ENCODE assay signal across 1 cellular context in the genomic region with DNA sequence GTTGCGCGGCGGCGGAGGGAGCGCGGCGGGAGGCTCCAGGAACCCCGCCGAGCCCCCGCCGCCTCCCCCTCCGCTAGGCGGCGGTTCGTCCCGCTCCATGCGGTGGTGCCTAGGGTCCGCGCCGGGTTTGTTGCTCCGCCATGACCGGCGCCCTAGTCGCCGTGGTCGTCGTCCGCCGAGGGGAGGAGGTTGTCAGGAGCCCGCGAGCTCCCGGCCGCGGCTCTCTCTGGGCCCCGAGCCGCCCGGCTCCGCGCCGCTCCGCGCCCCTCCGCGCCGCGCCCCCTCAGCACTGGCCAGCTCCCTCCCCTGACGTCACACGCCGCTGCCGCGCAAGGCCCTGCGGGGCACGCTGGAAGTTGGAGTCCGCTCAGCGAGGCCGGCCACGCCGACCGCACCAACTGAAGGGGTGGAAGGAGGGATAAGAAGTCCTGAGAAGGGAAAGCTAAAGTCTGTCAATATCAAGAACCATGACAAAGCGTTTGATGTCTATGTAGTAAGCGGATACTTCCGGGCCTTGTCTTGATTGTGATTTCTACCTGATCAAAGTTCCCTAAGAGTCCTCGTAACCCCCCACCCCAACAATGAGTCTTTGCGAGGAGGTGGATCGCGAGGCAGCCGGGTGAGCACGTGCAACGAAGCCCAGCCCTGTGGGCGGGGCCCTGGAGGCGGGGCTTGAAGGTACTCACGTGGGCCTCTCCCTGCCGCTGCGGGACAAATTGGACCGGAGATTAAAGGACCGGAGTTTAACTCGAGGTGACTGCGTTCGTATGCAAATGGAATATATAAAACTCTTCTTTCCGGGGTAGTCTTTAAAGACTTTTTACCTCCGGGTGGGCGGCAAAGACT.
TF ChIP-seq lines count a peak whose summit lies in the region.

A gene (minus strand): TSS at position 291 of the 846 bp plus-strand sequence.

TF ChIP-seq in HepG2, 621 proteins besides CTCF, POLR2A, EP300 and RAD21 (continues in another document):
- TF ChIP-seq SOX5 (CRISPR knock-in tag; IDR thresholded peaks at IDR 0.05; ENCODE audit: borderline replicate concordance) (peak; percentile 43), FOSL2 (CRISPR knock-in tag; IDR thresholded peaks at IDR 0.05) (peak; percentile 58), SAP130 (CRISPR knock-in tag; IDR thresholded peaks at IDR 0.05; ENCODE audit: low read depth) (peak; percentile 92), MED1 (CRISPR knock-in tag; IDR thresholded peaks at IDR 0.05) (0 out of 2 replicates have a peak, but pooled peaks have one; percentile 9), MTF2 (CRISPR knock-in tag; IDR thresholded peaks at IDR 0.05; ENCODE audit: borderline replicate concordance) (no peak), ZNF431 (CRISPR knock-in tag; IDR thresholded peaks at IDR 0.05; ENCODE audit: borderline replicate concordance, low read depth) (peak; percentile 61; the same call in 1 of the 2 replicates), POGZ (CRISPR knock-in tag; IDR thresholded peaks at IDR 0.05) (0 out of 2 replicates have a peak, but pooled peaks have one; percentile 35), TBX2 (CRISPR knock-in tag; IDR thresholded peaks at IDR 0.05; ENCODE audit: borderline replicate concordance) (peak; percentile 54), ASH2L (IDR thresholded peaks at IDR 0.05; ENCODE audit: insufficient read length, low read depth, low read length) (peak; percentile 94), ZNF333 (CRISPR knock-in tag; IDR thresholded peaks at IDR 0.05; ENCODE audit: borderline replicate concordance) (no peak), PLRG1 (conservative IDR thresholded peaks at IDR 0.05) (no peak), ZNF430 (CRISPR knock-in tag; IDR thresholded peaks at IDR 0.05) (peak; percentile 46; the same call in 1 of the 2 replicates), SALL1 (CRISPR knock-in tag; IDR thresholded peaks at IDR 0.05) (peak; percentile 58; the same call in 1 of the 2 replicates), HNRNPL (IDR thresholded peaks at IDR 0.05; ENCODE audit: low read depth, low read length) (no peak), SIX4 (CRISPR knock-in tag; IDR thresholded peaks at IDR 0.05) (no peak), PRMT3 (CRISPR knock-in tag; IDR thresholded peaks at IDR 0.05; ENCODE audit: borderline replicate concordance, low read depth) (no peak), SCMH1 (CRISPR knock-in tag; IDR thresholded peaks at IDR 0.05; ENCODE audit: borderline replicate concordance) (no peak), HOXD1 (CRISPR knock-in tag; IDR thresholded peaks at IDR 0.05) (no peak; the same call in 1 of the 2 replicates), HDAC2 (CRISPR knock-in tag; IDR thresholded peaks at IDR 0.05) (no peak), ZNF138 (CRISPR knock-in tag; IDR thresholded peaks at IDR 0.05; ENCODE audit: low read depth) (peak; percentile 0; the same call in 1 of the 2 replicates)
- TF ChIP-seq, protein P1, sequence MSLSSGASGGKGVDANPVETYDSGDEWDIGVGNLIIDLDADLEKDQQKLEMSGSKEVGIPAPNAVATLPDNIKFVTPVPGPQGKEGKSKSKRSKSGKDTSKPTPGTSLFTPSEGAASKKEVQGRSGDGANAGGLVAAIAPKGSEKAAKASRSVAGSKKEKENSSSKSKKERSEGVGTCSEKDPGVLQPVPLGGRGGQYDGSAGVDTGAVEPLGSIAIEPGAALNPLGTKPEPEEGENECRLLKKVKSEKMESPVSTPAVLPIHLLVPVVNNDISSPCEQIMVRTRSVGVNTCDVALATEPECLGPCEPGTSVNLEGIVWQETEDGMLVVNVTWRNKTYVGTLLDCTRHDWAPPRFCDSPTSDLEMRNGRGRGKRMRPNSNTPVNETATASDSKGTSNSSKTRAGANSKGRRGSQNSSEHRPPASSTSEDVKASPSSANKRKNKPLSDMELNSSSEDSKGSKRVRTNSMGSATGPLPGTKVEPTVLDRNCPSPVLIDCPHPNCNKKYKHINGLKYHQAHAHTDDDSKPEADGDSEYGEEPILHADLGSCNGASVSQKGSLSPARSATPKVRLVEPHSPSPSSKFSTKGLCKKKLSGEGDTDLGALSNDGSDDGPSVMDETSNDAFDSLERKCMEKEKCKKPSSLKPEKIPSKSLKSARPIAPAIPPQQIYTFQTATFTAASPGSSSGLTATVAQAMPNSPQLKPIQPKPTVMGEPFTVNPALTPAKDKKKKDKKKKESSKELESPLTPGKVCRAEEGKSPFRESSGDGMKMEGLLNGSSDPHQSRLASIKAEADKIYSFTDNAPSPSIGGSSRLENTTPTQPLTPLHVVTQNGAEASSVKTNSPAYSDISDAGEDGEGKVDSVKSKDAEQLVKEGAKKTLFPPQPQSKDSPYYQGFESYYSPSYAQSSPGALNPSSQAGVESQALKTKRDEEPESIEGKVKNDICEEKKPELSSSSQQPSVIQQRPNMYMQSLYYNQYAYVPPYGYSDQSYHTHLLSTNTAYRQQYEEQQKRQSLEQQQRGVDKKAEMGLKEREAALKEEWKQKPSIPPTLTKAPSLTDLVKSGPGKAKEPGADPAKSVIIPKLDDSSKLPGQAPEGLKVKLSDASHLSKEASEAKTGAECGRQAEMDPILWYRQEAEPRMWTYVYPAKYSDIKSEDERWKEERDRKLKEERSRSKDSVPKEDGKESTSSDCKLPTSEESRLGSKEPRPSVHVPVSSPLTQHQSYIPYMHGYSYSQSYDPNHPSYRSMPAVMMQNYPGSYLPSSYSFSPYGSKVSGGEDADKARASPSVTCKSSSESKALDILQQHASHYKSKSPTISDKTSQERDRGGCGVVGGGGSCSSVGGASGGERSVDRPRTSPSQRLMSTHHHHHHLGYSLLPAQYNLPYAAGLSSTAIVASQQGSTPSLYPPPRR (CRISPR knock-in tag; IDR thresholded peaks at IDR 0.05; ENCODE audit: borderline replicate concordance), result no peak
- TF ChIP-seq, protein P2, sequence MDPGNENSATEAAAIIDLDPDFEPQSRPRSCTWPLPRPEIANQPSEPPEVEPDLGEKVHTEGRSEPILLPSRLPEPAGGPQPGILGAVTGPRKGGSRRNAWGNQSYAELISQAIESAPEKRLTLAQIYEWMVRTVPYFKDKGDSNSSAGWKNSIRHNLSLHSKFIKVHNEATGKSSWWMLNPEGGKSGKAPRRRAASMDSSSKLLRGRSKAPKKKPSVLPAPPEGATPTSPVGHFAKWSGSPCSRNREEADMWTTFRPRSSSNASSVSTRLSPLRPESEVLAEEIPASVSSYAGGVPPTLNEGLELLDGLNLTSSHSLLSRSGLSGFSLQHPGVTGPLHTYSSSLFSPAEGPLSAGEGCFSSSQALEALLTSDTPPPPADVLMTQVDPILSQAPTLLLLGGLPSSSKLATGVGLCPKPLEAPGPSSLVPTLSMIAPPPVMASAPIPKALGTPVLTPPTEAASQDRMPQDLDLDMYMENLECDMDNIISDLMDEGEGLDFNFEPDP (CRISPR knock-in tag; conservative IDR thresholded peaks at IDR 0.05), result no peak
- TF ChIP-seq, protein P3, sequence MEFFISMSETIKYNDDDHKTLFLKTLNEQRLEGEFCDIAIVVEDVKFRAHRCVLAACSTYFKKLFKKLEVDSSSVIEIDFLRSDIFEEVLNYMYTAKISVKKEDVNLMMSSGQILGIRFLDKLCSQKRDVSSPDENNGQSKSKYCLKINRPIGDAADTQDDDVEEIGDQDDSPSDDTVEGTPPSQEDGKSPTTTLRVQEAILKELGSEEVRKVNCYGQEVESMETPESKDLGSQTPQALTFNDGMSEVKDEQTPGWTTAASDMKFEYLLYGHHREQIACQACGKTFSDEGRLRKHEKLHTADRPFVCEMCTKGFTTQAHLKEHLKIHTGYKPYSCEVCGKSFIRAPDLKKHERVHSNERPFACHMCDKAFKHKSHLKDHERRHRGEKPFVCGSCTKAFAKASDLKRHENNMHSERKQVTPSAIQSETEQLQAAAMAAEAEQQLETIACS (CRISPR knock-in tag; IDR thresholded peaks at IDR 0.05), result no peak
- TF ChIP-seq, protein P4, sequence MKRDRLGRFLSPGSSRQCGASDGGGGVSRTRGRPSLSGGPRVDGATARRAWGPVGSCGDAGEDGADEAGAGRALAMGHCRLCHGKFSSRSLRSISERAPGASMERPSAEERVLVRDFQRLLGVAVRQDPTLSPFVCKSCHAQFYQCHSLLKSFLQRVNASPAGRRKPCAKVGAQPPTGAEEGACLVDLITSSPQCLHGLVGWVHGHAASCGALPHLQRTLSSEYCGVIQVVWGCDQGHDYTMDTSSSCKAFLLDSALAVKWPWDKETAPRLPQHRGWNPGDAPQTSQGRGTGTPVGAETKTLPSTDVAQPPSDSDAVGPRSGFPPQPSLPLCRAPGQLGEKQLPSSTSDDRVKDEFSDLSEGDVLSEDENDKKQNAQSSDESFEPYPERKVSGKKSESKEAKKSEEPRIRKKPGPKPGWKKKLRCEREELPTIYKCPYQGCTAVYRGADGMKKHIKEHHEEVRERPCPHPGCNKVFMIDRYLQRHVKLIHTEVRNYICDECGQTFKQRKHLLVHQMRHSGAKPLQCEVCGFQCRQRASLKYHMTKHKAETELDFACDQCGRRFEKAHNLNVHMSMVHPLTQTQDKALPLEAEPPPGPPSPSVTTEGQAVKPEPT (CRISPR knock-in tag; IDR thresholded peaks at IDR 0.05; ENCODE audit: low read depth), result 0 out of 2 replicates have a peak, but pooled peaks have one; percentile 37
- TF ChIP-seq, protein P5, sequence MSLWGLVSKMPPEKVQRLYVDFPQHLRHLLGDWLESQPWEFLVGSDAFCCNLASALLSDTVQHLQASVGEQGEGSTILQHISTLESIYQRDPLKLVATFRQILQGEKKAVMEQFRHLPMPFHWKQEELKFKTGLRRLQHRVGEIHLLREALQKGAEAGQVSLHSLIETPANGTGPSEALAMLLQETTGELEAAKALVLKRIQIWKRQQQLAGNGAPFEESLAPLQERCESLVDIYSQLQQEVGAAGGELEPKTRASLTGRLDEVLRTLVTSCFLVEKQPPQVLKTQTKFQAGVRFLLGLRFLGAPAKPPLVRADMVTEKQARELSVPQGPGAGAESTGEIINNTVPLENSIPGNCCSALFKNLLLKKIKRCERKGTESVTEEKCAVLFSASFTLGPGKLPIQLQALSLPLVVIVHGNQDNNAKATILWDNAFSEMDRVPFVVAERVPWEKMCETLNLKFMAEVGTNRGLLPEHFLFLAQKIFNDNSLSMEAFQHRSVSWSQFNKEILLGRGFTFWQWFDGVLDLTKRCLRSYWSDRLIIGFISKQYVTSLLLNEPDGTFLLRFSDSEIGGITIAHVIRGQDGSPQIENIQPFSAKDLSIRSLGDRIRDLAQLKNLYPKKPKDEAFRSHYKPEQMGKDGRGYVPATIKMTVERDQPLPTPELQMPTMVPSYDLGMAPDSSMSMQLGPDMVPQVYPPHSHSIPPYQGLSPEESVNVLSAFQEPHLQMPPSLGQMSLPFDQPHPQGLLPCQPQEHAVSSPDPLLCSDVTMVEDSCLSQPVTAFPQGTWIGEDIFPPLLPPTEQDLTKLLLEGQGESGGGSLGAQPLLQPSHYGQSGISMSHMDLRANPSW (CRISPR knock-in tag; IDR thresholded peaks at IDR 0.05; ENCODE audit: borderline replicate concordance), result peak; percentile 63; the same call in 1 of the 2 replicates
- TF ChIP-seq, protein P6, sequence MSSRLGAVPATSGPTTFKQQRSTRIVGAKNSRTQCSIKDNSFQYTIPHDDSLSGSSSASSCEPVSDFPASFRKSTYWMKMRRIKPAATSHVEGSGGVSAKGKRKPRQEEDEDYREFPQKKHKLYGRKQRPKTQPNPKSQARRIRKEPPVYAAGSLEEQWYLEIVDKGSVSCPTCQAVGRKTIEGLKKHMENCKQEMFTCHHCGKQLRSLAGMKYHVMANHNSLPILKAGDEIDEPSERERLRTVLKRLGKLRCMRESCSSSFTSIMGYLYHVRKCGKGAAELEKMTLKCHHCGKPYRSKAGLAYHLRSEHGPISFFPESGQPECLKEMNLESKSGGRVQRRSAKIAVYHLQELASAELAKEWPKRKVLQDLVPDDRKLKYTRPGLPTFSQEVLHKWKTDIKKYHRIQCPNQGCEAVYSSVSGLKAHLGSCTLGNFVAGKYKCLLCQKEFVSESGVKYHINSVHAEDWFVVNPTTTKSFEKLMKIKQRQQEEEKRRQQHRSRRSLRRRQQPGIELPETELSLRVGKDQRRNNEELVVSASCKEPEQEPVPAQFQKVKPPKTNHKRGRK (CRISPR knock-in tag; IDR thresholded peaks at IDR 0.05), result no peak
- TF ChIP-seq, protein P7, sequence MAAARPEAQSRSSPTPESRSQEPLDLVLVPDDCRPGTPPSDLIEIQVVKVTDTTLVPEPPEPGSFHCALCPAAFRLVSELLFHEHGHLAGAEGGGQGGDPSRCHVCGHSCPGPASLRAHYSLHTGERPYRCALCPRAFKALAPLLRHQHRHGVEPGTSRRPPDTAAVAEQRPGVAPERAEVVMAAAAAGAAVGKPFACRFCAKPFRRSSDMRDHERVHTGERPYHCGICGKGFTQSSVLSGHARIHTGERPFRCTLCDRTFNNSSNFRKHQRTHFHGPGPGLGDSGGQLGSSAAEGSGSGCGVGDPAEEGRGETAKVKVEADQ (CRISPR knock-in tag; IDR thresholded peaks at IDR 0.05; ENCODE audit: borderline replicate concordance), result no peak
- TF ChIP-seq, protein P8, sequence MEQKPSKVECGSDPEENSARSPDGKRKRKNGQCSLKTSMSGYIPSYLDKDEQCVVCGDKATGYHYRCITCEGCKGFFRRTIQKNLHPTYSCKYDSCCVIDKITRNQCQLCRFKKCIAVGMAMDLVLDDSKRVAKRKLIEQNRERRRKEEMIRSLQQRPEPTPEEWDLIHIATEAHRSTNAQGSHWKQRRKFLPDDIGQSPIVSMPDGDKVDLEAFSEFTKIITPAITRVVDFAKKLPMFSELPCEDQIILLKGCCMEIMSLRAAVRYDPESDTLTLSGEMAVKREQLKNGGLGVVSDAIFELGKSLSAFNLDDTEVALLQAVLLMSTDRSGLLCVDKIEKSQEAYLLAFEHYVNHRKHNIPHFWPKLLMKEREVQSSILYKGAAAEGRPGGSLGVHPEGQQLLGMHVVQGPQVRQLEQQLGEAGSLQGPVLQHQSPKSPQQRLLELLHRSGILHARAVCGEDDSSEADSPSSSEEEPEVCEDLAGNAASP (CRISPR knock-in tag; IDR thresholded peaks at IDR 0.05; ENCODE audit: borderline replicate concordance), result no peak; the same call in 1 of the 2 replicates
- TF ChIP-seq, protein P9, sequence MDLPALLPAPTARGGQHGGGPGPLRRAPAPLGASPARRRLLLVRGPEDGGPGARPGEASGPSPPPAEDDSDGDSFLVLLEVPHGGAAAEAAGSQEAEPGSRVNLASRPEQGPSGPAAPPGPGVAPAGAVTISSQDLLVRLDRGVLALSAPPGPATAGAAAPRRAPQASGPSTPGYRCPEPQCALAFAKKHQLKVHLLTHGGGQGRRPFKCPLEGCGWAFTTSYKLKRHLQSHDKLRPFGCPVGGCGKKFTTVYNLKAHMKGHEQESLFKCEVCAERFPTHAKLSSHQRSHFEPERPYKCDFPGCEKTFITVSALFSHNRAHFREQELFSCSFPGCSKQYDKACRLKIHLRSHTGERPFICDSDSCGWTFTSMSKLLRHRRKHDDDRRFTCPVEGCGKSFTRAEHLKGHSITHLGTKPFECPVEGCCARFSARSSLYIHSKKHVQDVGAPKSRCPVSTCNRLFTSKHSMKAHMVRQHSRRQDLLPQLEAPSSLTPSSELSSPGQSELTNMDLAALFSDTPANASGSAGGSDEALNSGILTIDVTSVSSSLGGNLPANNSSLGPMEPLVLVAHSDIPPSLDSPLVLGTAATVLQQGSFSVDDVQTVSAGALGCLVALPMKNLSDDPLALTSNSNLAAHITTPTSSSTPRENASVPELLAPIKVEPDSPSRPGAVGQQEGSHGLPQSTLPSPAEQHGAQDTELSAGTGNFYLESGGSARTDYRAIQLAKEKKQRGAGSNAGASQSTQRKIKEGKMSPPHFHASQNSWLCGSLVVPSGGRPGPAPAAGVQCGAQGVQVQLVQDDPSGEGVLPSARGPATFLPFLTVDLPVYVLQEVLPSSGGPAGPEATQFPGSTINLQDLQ (CRISPR knock-in tag; IDR thresholded peaks at IDR 0.05), result 0 out of 2 replicates have a peak, but pooled peaks have one; percentile 31
- TF ChIP-seq, protein P10, sequence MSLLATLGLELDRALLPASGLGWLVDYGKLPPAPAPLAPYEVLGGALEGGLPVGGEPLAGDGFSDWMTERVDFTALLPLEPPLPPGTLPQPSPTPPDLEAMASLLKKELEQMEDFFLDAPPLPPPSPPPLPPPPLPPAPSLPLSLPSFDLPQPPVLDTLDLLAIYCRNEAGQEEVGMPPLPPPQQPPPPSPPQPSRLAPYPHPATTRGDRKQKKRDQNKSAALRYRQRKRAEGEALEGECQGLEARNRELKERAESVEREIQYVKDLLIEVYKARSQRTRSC (CRISPR knock-in tag; IDR thresholded peaks at IDR 0.05; ENCODE audit: low read depth), result no peak
